1 cellular context compared by ENCODE assay signal in the genomic region with DNA sequence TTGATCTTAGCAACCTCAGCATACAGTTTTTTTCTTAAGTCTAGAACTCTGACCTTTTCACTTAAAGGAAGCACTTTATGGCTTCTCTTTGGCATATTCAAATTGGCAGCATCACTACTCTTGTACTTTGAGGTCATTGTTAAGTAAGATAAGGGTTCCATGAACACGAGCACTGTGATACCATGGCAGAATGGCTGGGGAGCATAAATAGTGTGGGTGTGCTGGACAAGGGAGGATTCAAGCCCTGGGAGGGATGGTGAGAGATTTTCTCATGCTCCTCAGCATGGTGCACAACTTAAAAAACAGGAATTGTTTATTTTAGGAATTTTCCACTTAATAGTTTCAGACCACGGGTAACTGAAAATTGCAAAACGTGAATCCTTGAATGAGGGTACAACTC.
TF ChIP-seq lines count a peak whose summit lies in the region.

No MANE protein-coding gene starts in this region.

TF ChIP-seq in GM23338, 12 proteins besides CTCF, POLR2A, EP300 and RAD21 (continued from another document):
- TF ChIP-seq, protein P1, sequence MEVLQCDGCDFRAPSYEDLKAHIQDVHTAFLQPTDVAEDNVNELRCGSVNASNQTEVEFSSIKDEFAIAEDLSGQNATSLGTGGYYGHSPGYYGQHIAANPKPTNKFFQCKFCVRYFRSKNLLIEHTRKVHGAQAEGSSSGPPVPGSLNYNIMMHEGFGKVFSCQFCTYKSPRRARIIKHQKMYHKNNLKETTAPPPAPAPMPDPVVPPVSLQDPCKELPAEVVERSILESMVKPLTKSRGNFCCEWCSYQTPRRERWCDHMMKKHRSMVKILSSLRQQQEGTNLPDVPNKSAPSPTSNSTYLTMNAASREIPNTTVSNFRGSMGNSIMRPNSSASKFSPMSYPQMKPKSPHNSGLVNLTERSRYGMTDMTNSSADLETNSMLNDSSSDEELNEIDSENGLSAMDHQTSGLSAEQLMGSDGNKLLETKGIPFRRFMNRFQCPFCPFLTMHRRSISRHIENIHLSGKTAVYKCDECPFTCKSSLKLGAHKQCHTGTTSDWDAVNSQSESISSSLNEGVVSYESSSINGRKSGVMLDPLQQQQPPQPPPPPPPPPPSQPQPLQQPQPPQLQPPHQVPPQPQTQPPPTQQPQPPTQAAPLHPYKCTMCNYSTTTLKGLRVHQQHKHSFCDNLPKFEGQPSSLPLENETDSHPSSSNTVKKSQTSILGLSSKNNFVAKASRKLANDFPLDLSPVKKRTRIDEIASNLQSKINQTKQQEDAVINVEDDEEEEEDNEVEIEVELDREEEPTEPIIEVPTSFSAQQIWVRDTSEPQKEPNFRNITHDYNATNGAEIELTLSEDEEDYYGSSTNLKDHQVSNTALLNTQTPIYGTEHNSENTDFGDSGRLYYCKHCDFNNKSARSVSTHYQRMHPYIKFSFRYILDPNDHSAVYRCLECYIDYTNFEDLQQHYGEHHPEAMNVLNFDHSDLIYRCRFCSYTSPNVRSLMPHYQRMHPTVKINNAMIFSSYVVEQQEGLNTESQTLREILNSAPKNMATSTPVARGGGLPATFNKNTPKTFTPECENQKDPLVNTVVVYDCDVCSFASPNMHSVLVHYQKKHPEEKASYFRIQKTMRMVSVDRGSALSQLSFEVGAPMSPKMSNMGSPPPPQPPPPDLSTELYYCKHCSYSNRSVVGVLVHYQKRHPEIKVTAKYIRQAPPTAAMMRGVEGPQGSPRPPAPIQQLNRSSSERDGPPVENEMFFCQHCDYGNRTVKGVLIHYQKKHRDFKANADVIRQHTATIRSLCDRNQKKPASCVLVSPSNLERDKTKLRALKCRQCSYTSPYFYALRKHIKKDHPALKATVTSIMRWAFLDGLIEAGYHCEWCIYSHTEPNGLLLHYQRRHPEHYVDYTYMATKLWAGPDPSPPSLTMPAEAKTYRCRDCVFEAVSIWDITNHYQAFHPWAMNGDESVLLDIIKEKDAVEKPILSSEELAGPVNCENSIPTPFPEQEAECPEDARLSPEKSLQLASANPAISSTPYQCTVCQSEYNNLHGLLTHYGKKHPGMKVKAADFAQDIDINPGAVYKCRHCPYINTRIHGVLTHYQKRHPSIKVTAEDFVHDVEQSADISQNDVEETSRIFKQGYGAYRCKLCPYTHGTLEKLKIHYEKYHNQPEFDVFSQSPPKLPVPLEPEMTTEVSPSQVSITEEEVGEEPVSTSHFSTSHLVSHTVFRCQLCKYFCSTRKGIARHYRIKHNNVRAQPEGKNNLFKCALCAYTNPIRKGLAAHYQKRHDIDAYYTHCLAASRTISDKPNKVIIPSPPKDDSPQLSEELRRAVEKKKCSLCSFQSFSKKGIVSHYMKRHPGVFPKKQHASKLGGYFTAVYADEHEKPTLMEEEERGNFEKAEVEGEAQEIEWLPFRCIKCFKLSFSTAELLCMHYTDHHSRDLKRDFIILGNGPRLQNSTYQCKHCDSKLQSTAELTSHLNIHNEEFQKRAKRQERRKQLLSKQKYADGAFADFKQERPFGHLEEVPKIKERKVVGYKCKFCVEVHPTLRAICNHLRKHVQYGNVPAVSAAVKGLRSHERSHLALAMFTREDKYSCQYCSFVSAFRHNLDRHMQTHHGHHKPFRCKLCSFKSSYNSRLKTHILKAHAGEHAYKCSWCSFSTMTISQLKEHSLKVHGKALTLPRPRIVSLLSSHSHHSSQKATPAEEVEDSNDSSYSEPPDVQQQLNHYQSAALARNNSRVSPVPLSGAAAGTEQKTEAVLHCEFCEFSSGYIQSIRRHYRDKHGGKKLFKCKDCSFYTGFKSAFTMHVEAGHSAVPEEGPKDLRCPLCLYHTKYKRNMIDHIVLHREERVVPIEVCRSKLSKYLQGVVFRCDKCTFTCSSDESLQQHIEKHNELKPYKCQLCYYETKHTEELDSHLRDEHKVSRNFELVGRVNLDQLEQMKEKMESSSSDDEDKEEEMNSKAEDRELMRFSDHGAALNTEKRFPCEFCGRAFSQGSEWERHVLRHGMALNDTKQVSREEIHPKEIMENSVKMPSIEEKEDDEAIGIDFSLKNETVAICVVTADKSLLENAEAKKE (CRISPR knock-in tag; IDR thresholded peaks at IDR 0.05) = no peak
- TF ChIP-seq JUNB (IDR thresholded peaks at IDR 0.05; ENCODE audit: unreplicated experiment) (no peak), ZNF114 (CRISPR knock-in tag; IDR thresholded peaks at IDR 0.05) (no peak), EZH2phosphoT487 (IDR thresholded peaks at IDR 0.05; ENCODE audit: unreplicated experiment) (no peak), EZH2 (IDR thresholded peaks at IDR 0.05; ENCODE audit: low read depth, unreplicated experiment) (no peak), CREB1 (CRISPR knock-in tag; IDR thresholded peaks at IDR 0.05; ENCODE audit: low read depth) (no peak), STAT1 (IDR thresholded peaks at IDR 0.05; ENCODE audit: unreplicated experiment) (no peak), NANOG (IDR thresholded peaks at IDR 0.05; ENCODE audit: borderline replicate concordance) (no peak), POLR2AphosphoS5 (IDR thresholded peaks at IDR 0.05; ENCODE audit: low read depth) (no peak)
